ENCODE assay signal across 8 cellular contexts in genomic region chr4:1046581-1047011, GRCh38. TPM values are rescaled to one million over a fixed set of nuclear protein-coding genes. Genes with fewer than 3 reads are reported as not detected.
DNase-seq lines count a peak whose midpoint lies in the region; ATAC-seq and TF ChIP-seq lines count a peak whose summit lies in the region.
"Not testable (repeated sequence)": the region's sequence is repeated elsewhere in the genome, so short reads cannot be mapped to it uniquely, and the experiment has no call there.

No MANE protein-coding gene starts in this region.

- H3K27me3 Mint-ChIP-seq in GM23338 (ENCODE audit: insufficient read depth, low read depth, poor library complexity) = peaks cover 15% of the 10 kb centered on the region
- H3K27me3 Mint-ChIP-seq in T-helper 17 cell = peaks cover 36% of the 10 kb centered on the region
- H3K27me3 Mint-ChIP-seq in glutamatergic neuron (ENCODE audit: unreplicated experiment) = peaks cover 18% of the 10 kb centered on the region

- not testable (repeated sequence) for H3K4ac ChIP-seq in mesenchymal stem cell (ENCODE audit: low read depth in 1 of 2, low read length in 2 of 2)

- not testable (repeated sequence) for H4K20me1 ChIP-seq in GM23338 (replicated peaks; ENCODE audit: insufficient read depth)

- not testable (repeated sequence) for H3K36me3 Mint-ChIP-seq in GM23338 (ENCODE audit: low read depth); T-helper 17 cell (ENCODE audit: low read depth); glutamatergic neuron (ENCODE audit: unreplicated experiment)

- not testable (repeated sequence) for H3K36me3 ChIP-seq in ACC112 (ENCODE audit: insufficient read depth, low read length); GM23338 (ENCODE audit: insufficient read depth); mesenchymal stem cell (ENCODE audit: control insufficient read depth in 1 of 2, insufficient read depth in 2 of 2, low read depth in 1 of 2, low read length in 2 of 2)

- not testable (repeated sequence) for H3K9me3 Mint-ChIP-seq in GM23338; glutamatergic neuron (ENCODE audit: unreplicated experiment)

- not testable (repeated sequence) for H3F3A ChIP-seq in GM23338 (replicated peaks; ENCODE audit: low read depth)

- H2BK120ac ChIP-seq in mesenchymal stem cell (ENCODE audit: low read depth, low read length) = not testable (repeated sequence)

- H3K9ac ChIP-seq in mesenchymal stem cell (ENCODE audit: low read length) = peak overlapping the region; percentile 73

- ATAC-seq in GM23338, T-helper 17 cell: not testable (repeated sequence)

- not testable (repeated sequence) for H3K79me2 ChIP-seq in ACC112 (ENCODE audit: control insufficient read depth, insufficient read depth, low read length, unreplicated experiment); GM23338 (replicated peaks; ENCODE audit: insufficient read depth)

- H3K18ac ChIP-seq in mesenchymal stem cell (ENCODE audit: low read depth in 1 of 2, low read length in 2 of 2) = not testable (repeated sequence)

- H3K23ac ChIP-seq in mesenchymal stem cell (ENCODE audit: low read length in 2 of 2) = not testable (repeated sequence)

- H4K8ac ChIP-seq in mesenchymal stem cell (ENCODE audit: low read length) = not testable (repeated sequence)

- H3K4me2 ChIP-seq in GM23338 (peak overlapping the region; percentile 62; the same call in 1 of the 2 replicates), mesenchymal stem cell (ENCODE audit: low read length, poor library complexity, severe bottlenecking) (peak overlapping the region; percentile 0)

- H3K79me1 ChIP-seq in mesenchymal stem cell (replicated peaks; ENCODE audit: low read length, poor library complexity, severe bottlenecking) = not testable (repeated sequence)

- H2BK15ac ChIP-seq in mesenchymal stem cell (ENCODE audit: low read depth, poor library complexity, severe bottlenecking) = peak overlapping the region; percentile 55

- not testable (repeated sequence) for H4K91ac ChIP-seq in mesenchymal stem cell (ENCODE audit: low read length)

- H3K9me3 ChIP-seq in T-helper 17 cell (ENCODE audit: control insufficient read depth, low read length, poor library complexity, severe bottlenecking); mesenchymal stem cell (ENCODE audit: control insufficient read depth, low read length): not testable (repeated sequence)

- not testable (repeated sequence) for DNase-seq in GM23338 (ENCODE audit: low spot score); T-helper 17 cell; skeletal muscle cell (ENCODE audit: low read depth)
- DNase-seq in NCI-H146 (lab: John Stamatoyannopoulos, UW) (peak; percentile 65), cardiac fibroblast (ENCODE audit: low read depth in 2 of 2) (peak; percentile 57 to 80), glutamatergic neuron (peak; percentile 28), mesenchymal stem cell (peak; percentile 19)

- not testable (repeated sequence) for H3K27ac ChIP-seq in ACC112 (ENCODE audit: low read depth, low read length); GM23338 (ENCODE audit: low read depth); mesenchymal stem cell (ENCODE audit: low read length, poor library complexity, severe bottlenecking)

- H3K14ac ChIP-seq in mesenchymal stem cell (ENCODE audit: low read length in 2 of 2) = not testable (repeated sequence)

- TF ChIP-seq CTCF in GM23338 (conservative IDR thresholded peaks at IDR 0.05; ENCODE audit: low read depth in 2 of 2); cardiac fibroblast (IDR thresholded peaks at IDR 0.05; ENCODE audit: low read depth, low read length); glutamatergic neuron (IDR thresholded peaks at IDR 0.05; ENCODE audit: partially characterized antibody, unreplicated experiment): not testable (repeated sequence)

- H3K4me1 Mint-ChIP-seq in GM23338; glutamatergic neuron (ENCODE audit: low read depth, unreplicated experiment): not testable (repeated sequence)
- peaks cover 11% of the 10 kb centered on the region for H3K4me1 Mint-ChIP-seq in T-helper 17 cell

- not testable (repeated sequence) for H3K9me2 ChIP-seq in GM23338 (ENCODE audit: insufficient read depth)

- not testable (repeated sequence) for H2AK5ac ChIP-seq in mesenchymal stem cell (ENCODE audit: low read length, severe bottlenecking)

- WGBS in mesenchymal stem cell = 64% methylated on average over 29 of the region's 29 CpGs

- not testable (repeated sequence) for H3K27ac Mint-ChIP-seq in GM23338, T-helper 17 cell
- H3K27ac Mint-ChIP-seq in glutamatergic neuron (ENCODE audit: unreplicated experiment) = peak overlapping the region; percentile 59

- not testable (repeated sequence) for H3K27me3 ChIP-seq in ACC112 (ENCODE audit: insufficient read depth, low read length); GM23338 (ENCODE audit: insufficient read depth); mesenchymal stem cell (ENCODE audit: control insufficient read depth in 1 of 2, insufficient read depth in 1 of 2, low read length in 2 of 2)

- not testable (repeated sequence) for H2BK12ac ChIP-seq in mesenchymal stem cell (ENCODE audit: low read length in 2 of 2)

- not testable (repeated sequence) for H2BK5ac ChIP-seq in mesenchymal stem cell (ENCODE audit: low read depth, low read length, poor library complexity, severe bottlenecking)

- peak overlapping the region; percentile 32 for H3K4me3 ChIP-seq in ACC112 (ENCODE audit: low read depth, low read length)
- H3K4me3 ChIP-seq in GM23338; cardiac fibroblast (replicated peaks in 1 of 2; ENCODE audit: low read depth in 2 of 2, low read length in 2 of 2): not testable (repeated sequence)
- H3K4me3 ChIP-seq in mesenchymal stem cell (ENCODE audit: insufficient read depth in 1 of 2, low read depth in 1 of 2, low read length in 2 of 2) = peak overlapping the region in 1 of 2 experiments; percentile 71
- H3K4me3 ChIP-seq in skeletal muscle cell (ENCODE audit: low read depth, low read length) = peak overlapping the region; percentile 9

- H3K4me1 ChIP-seq in ACC112 (ENCODE audit: control insufficient read depth, insufficient read depth, low read length, unreplicated experiment) (peaks cover 35% of the 10 kb centered on the region), mesenchymal stem cell (ENCODE audit: control insufficient read depth, insufficient read depth, low read depth, low read length) (peaks cover 55% of the 10 kb centered on the region)
- H3K4me1 ChIP-seq in GM23338 (ENCODE audit: insufficient read depth) = not testable (repeated sequence)

- H2AFZ ChIP-seq in ACC112 (ENCODE audit: low read length, unreplicated experiment) (peak overlapping the region; percentile 30), GM23338 (0 out of 2 replicates have a peak overlapping the region, but pooled peaks have one; percentile 63)
- not testable (repeated sequence) for H2AFZ ChIP-seq in mesenchymal stem cell (ENCODE audit: low read depth, low read length)

- not testable (repeated sequence) for H3K4me3 Mint-ChIP-seq in GM23338; glutamatergic neuron (ENCODE audit: unreplicated experiment)
- H3K4me3 Mint-ChIP-seq in T-helper 17 cell = peak overlapping the region; percentile 75

RNA-seq across cellular contexts. Expression of gene FGFRL1, which starts 35.2 kb away (rescaled TPM):
- 28.6 and 35.8 TPM in 2 replicates for total RNA-seq in GM23338 (2014; rRNA removed; shearing (Covaris generic))
- 7.0 and 7.3 TPM in 2 replicates for polyA plus RNA-seq in GM23338 (2016; fragmentation: Nextera tagmentation; extraction: Ambion mirVana)
- total RNA-seq in T-helper 17 cell (10 to 100 TPM; 23.1 to 30.1 TPM), glutamatergic neuron (ENCODE audit: unreplicated experiment) (20.9 TPM)
- 23.4 TPM for polyA plus RNA-seq in mesenchymal stem cell (2013, experiment 1 of 2)
- polyA plus RNA-seq in mesenchymal stem cell (2013, experiment 2 of 2) = 23.1 TPM

RNA-seq across cellular contexts. Expression of gene SLC26A1, which starts 53.4 kb away (rescaled TPM):
- total RNA-seq in GM23338 (2014; rRNA removed; shearing (Covaris generic)) = 0.10 and 0.16 TPM in 2 replicates
- 0.07 and 0.27 TPM in 2 replicates for polyA plus RNA-seq in GM23338 (2016; fragmentation: Nextera tagmentation; extraction: Ambion mirVana)
- total RNA-seq in T-helper 17 cell = under 1 TPM in 1 of 2 donors, not detected in 1; 0.21 TPM
- total RNA-seq in glutamatergic neuron (ENCODE audit: unreplicated experiment) = 0.54 TPM
- 0.15 TPM for polyA plus RNA-seq in mesenchymal stem cell (2013, experiment 1 of 2)
- 0.26 TPM for polyA plus RNA-seq in mesenchymal stem cell (2013, experiment 2 of 2)

RNA-seq across cellular contexts. Expression of gene IDUA, which starts 59.8 kb away (rescaled TPM):
- 0.62 and 6.1 TPM in 2 replicates for total RNA-seq in GM23338 (2014; rRNA removed; shearing (Covaris generic))
- 0.80 and 1.3 TPM in 2 replicates for polyA plus RNA-seq in GM23338 (2016; fragmentation: Nextera tagmentation; extraction: Ambion mirVana)
- 10 to 100 TPM; 56.9 to 58.6 TPM for total RNA-seq in T-helper 17 cell
- 20.3 TPM for total RNA-seq in glutamatergic neuron (ENCODE audit: unreplicated experiment)
- 14.5 TPM for polyA plus RNA-seq in mesenchymal stem cell (2013, experiment 1 of 2)
- 13.8 TPM for polyA plus RNA-seq in mesenchymal stem cell (2013, experiment 2 of 2)
